In the genomic region with DNA sequence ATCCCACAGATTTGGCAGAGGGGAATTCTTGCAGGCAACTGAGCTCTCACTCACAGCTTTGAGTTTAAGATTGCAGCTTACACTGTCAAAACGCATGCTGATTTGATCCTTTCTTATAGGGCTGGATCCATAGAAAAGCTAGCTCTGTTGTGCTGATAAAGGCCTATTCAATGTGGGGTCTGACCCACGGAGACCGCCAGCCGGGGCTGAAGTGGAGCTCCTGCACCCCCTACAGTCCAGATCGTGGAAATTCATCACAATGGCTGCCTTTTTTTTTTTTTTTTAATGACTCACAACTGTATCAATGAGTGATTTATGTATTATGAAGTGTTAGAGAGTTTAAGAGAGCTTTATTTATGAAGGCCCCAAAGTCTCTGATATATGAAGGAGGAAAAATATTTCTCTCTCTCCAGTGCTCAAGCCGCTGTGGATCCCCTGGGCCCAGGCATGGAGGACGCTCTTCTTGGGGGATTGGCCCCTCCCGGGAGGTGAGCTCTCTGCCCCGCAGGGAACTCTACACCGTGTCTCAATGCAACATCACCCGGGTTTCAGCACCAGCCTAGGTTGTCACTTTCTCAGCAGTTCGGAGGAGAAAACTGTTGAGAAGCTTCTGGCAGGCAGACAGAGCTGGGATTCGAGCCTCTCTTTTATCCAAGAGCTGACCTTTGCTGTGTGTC, we compare ENCODE assay signal across 9 cellular contexts.
DNase-seq lines count a peak whose midpoint lies in the region; ATAC-seq and TF ChIP-seq lines count a peak whose summit lies in the region.
"Had no signal": no experiment of that assay in that cellular context is flagged by ENCODE, and none has a peak within 500 bp of the region (broad histone marks: within the 10 kb centered on the region; RNA-seq: fewer than 3 reads in every experiment).

No MANE protein-coding gene starts in this region.

- H3K36me3 Mint-ChIP-seq in osteocyte (ENCODE audit: unreplicated experiment) = no peaks in the 10 kb centered on the region

- no peaks in the 10 kb centered on the region for H3K27me3 ChIP-seq in H7 (ENCODE audit: control insufficient read depth, insufficient read depth, low read length)

- no peaks in the 10 kb centered on the region for H3K4me1 Mint-ChIP-seq in osteocyte (ENCODE audit: unreplicated experiment)

- no peak for ATAC-seq in GM19455 (IDR thresholded peaks at IDR 0.05; ENCODE audit: unreplicated experiment)
- ATAC-seq: PC-3 had no signal

- no peaks in the 10 kb centered on the region for H3K27me3 Mint-ChIP-seq in osteocyte (ENCODE audit: unreplicated experiment)

- in situ Hi-C loops in GM13977 (cut with MboI; ENCODE audit: low pct_unique_long_range_greater_than_20kb, low sequenced_read_pairs, unreplicated experiment) = no loop called here

- H3K4me3 Mint-ChIP-seq in osteocyte (ENCODE audit: unreplicated experiment) = no peak overlapping the region

- DNase-seq in H7 (peak; percentile 70), NOMO-1 treated with DMSO at 0.1 percent for 48 hours (lab: John Stamatoyannopoulos, UW; ENCODE audit: unreplicated experiment) (peak; percentile 58), foreskin melanocyte (peak; percentile 65), osteocyte (ENCODE audit: extremely low spot score, unreplicated experiment) (no peak), NCI-H1694 (lab: John Stamatoyannopoulos, UW) (no peak), GM13977 (ENCODE audit: low spot score) (no peak)
- DNase-seq in activated effector memory CD4-positive, alpha-beta T cell treated with Interleukin-2 at 50 U/mL for 16 hours = no peak
- DNase-seq: PC-3 had no signal

- no peaks in the 10 kb centered on the region for H3K36me3 ChIP-seq in H7 (replicated peaks; ENCODE audit: control insufficient read depth, insufficient read depth, low read length)

- H3K4me3 ChIP-seq in H7 (ENCODE audit: insufficient read depth, low read depth, low read length) = no peak overlapping the region

- peak; percentile 6 for TF ChIP-seq CTCF in osteocyte (IDR thresholded peaks at IDR 0.05)
- TF ChIP-seq CTCF in GM13977 (IDR thresholded peaks at IDR 0.05; ENCODE audit: extremely low read depth, insufficient read depth, missing control alignments) = no peak

- H3K27ac Mint-ChIP-seq in osteocyte (ENCODE audit: unreplicated experiment) = no peak overlapping the region

- H3K9me3 Mint-ChIP-seq in osteocyte (ENCODE audit: unreplicated experiment) = peaks cover 32% of the 10 kb centered on the region

Comparison
In these comparisons a context has a peak if more than half of its experiments do, and no peak if none do; other contexts are left out.
1. DNase-seq: peak in H7 (single experiment), NOMO-1 treated with DMSO at 0.1 percent for 48 hours (single experiment) and foreskin melanocyte (single experiment); none in osteocyte (single experiment), NCI-H1694 (single experiment), activated effector memory CD4-positive, alpha-beta T cell treated with Interleukin-2 at 50 U/mL for 16 hours (single experiment) and GM13977 (single experiment).